Comparison of ENCODE assay signal across 8 cellular contexts in genomic region chr5:61280205-61280604, GRCh38.
DNase-seq lines count a peak whose midpoint lies in the region; ATAC-seq and TF ChIP-seq lines count a peak whose summit lies in the region.

No MANE protein-coding gene starts in this region.

- peak; percentile 91 for DNase-seq in NCI-H748 treated with DMSO at 0.1 percent for 48 hours (lab: John Stamatoyannopoulos, UW)
- DNase-seq in fibroblast of peridontal ligament (ENCODE audit: extremely low read depth) = peak; percentile 81
- DNase-seq in globus pallidus (ENCODE audit: low spot score) = no peak

- 0 out of 2 replicates have a peak overlapping the region, but pooled peaks have one; percentile 6 for H3K4me2 ChIP-seq in DOHH2 (ENCODE audit: low read length)

- H3K36me3 ChIP-seq in DOHH2 (ENCODE audit: control insufficient read depth, low read length) = no peaks in the 10 kb centered on the region

- ATAC-seq in HG03432 (IDR thresholded peaks at IDR 0.05; ENCODE audit: unreplicated experiment) (peak; percentile 45), HG03571 (IDR thresholded peaks at IDR 0.05; ENCODE audit: unreplicated experiment) (no peak), HG03095 (IDR thresholded peaks at IDR 0.05; ENCODE audit: unreplicated experiment) (no peak), GM21528 (IDR thresholded peaks at IDR 0.05; ENCODE audit: low FRiP score, unreplicated experiment) (no peak)

- H3K27me3 ChIP-seq in DOHH2 (ENCODE audit: control insufficient read depth, low read length) = no peaks in the 10 kb centered on the region; the same call in 1 of the 2 replicates

- H3K4me1 ChIP-seq in DOHH2 (ENCODE audit: control insufficient read depth, low read length) = peaks cover 8% of the 10 kb centered on the region

- H3K79me2 ChIP-seq in DOHH2 (ENCODE audit: control insufficient read depth, low read length) = no peaks in the 10 kb centered on the region

- H3K27ac ChIP-seq in DOHH2 (ENCODE audit: low read depth, low read length) = no peak overlapping the region

- H3F3A ChIP-seq in DOHH2 (ENCODE audit: control insufficient read depth, insufficient read depth) = 0 out of 2 replicates have a peak, but pooled peaks cover 2% of the 10 kb centered on the region

- no peak overlapping the region for H3K4me3 ChIP-seq in DOHH2 (ENCODE audit: low read length)

- no peaks in the 10 kb centered on the region for H3K9me2 ChIP-seq in DOHH2 (replicated peaks; ENCODE audit: control insufficient read depth, low read length)

- TF ChIP-seq CTCF in DOHH2 (IDR thresholded peaks at IDR 0.05; ENCODE audit: low read depth, low read length, poor library complexity, severe bottlenecking) = no peak

- no peaks in the 10 kb centered on the region for H3K9me3 ChIP-seq in DOHH2 (ENCODE audit: control insufficient read depth, insufficient read depth, low read length)

- no peaks in the 10 kb centered on the region for H4K20me1 ChIP-seq in DOHH2 (ENCODE audit: control insufficient read depth, insufficient read depth, low read depth, low read length)
